Comparison of ENCODE assay signal across 2 cellular contexts in genomic region chr7:100244988-100245605, GRCh38. TPM values are rescaled to one million over a fixed set of nuclear protein-coding genes. Genes with fewer than 3 reads are reported as not detected.
"Had no signal": no experiment of that assay in that cellular context is flagged by ENCODE, and none has a peak within 500 bp of the region (broad histone marks: within the 10 kb centered on the region; RNA-seq: fewer than 3 reads in every experiment).

No MANE protein-coding gene starts in this region.

RNA-seq across cellular contexts. Expression of gene PVRIG, which starts 25.3 kb away (rescaled TPM):
- total RNA-seq: frontal cortex had no signal
- polyA plus RNA-seq: SK-N-SH had no signal
